In the genomic region with DNA sequence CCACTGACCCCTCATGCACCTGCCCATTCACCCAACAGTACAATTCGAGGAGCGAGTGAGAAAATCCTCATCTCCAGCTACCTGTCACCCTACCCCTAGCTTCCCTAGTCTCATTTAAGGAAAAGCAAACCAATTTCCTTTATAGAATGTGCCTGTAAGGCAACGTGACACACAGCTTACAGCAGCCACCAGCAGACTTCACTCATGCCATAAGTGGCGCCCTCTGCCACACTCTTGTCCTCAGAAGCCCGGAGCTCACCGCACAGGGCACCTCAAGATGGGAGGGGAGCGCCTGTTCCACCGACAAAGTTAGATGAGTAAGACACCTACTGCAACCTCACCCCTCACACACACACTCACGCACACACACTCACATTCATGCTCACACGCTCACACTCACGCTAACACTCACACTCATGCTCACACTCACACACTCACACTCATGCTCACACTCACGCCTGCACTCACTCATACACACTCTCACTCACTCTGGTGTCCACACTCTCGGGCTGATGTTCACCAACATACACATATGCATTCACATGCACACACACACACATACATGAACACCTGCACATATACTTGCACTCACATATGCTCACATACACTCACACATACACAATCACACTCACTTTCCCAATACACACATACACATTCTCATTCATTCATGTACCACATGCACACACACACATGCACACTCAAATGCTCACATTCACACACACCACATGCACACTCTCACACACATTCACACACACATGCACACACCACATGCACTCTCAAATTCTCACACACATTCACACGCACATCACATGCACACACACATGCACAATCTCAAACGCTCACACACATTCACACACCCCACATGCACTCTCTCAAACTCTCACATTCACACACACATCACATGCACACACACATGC, we compare ENCODE assay signal across 23 cellular contexts.
DNase-seq lines count a peak whose midpoint lies in the region; ATAC-seq, FAIRE-seq and TF ChIP-seq lines count a peak whose summit lies in the region.
"Had no signal": no experiment of that assay in that cellular context is flagged by ENCODE, and none has a peak within 500 bp of the region (broad histone marks: within the 10 kb centered on the region; RNA-seq: fewer than 3 reads in every experiment).

No MANE protein-coding gene starts in this region.

- H2BK5ac ChIP-seq in mesenchymal stem cell (ENCODE audit: low read depth, low read length, poor library complexity, severe bottlenecking), result no peak overlapping the region

- peak overlapping the region; percentile 24 to 49 for H3K4ac ChIP-seq in mesenchymal stem cell (ENCODE audit: low read depth in 1 of 2, low read length in 2 of 2)

- H3K9ac ChIP-seq in DND-41 (ENCODE audit: low read depth, low read length) (no peak overlapping the region), mesenchymal stem cell (ENCODE audit: low read length) (no peak overlapping the region)
- H3K9ac ChIP-seq: BLaER1 treated with 17β-estradiol and CSF1 and Interleukin-3, amounts not matched to agents 10 nM and 100 nM had no signal

- peak overlapping the region in 1 of 2 experiments; percentile 76 for H3K14ac ChIP-seq in mesenchymal stem cell (ENCODE audit: low read length in 2 of 2)

- H4K91ac ChIP-seq in mesenchymal stem cell (ENCODE audit: low read length), result peak overlapping the region; percentile 23

- H3K4me2 ChIP-seq in DND-41 (ENCODE audit: insufficient read depth, low read length) (no peak overlapping the region), mesenchymal stem cell (ENCODE audit: low read length, poor library complexity, severe bottlenecking) (no peak overlapping the region)
- H3K4me2 ChIP-seq: A549 had no signal

- no peaks in the 10 kb centered on the region for H3K79me2 ChIP-seq in DND-41 (ENCODE audit: insufficient read depth, low read length)

- H3K27me3 ChIP-seq in DND-41 (ENCODE audit: insufficient read depth, low read length, poor library complexity), result no peaks in the 10 kb centered on the region
- H3K27me3 ChIP-seq in mesenchymal stem cell (ENCODE audit: control insufficient read depth in 1 of 2, insufficient read depth in 1 of 2, low read length in 2 of 2), result no peaks in the 10 kb centered on the region
- no peaks in the 10 kb centered on the region for H3K27me3 ChIP-seq in MG63

- peak; percentile 91 for FAIRE-seq in HTR-8/SVneo (lab: Jason Lieb, UNC)
- FAIRE-seq: A549, D721Med, G401.6, GM12891, GM18507 had no signal

- 95% methylated on average over 15 of the region's 15 CpGs for WGBS in mesenchymal stem cell

- H2AK5ac ChIP-seq in mesenchymal stem cell (ENCODE audit: low read length, severe bottlenecking), result no peak overlapping the region

- no peak overlapping the region for H3K4me3 ChIP-seq in DND-41 (ENCODE audit: low read depth in 1 of 2, low read length in 2 of 2)
- no peak overlapping the region for H3K4me3 ChIP-seq in mesenchymal stem cell (ENCODE audit: insufficient read depth in 1 of 2, low read depth in 1 of 2, low read length in 2 of 2)
- no peak overlapping the region for H3K4me3 ChIP-seq in MG63
- H3K4me3 ChIP-seq: A549 had no signal

- H3K18ac ChIP-seq in mesenchymal stem cell (ENCODE audit: low read depth in 1 of 2, low read length in 2 of 2), result peak overlapping the region; percentile 24 to 34

- H2AFZ ChIP-seq in DND-41 (ENCODE audit: low read depth, low read length), result no peak overlapping the region
- no peak overlapping the region for H2AFZ ChIP-seq in mesenchymal stem cell (ENCODE audit: low read depth, low read length)

- peak; percentile 54; the same call in 2 of the 3 replicates for ATAC-seq in DND-41 (ENCODE audit: insufficient read depth, low read depth)
- no peak for ATAC-seq in HG02642 (IDR thresholded peaks at IDR 0.05; ENCODE audit: poor library complexity, unreplicated experiment)
- ATAC-seq in HG03196 (IDR thresholded peaks at IDR 0.05; ENCODE audit: unreplicated experiment), result no peak
- ATAC-seq: A549, PC-3 had no signal

- no peaks in the 10 kb centered on the region for H3K79me1 ChIP-seq in mesenchymal stem cell (replicated peaks; ENCODE audit: low read length, poor library complexity, severe bottlenecking)

- H3K27ac ChIP-seq in DND-41 (ENCODE audit: low read length), result no peak overlapping the region; the same call in 1 of the 2 replicates
- H3K27ac ChIP-seq in mesenchymal stem cell (ENCODE audit: low read length, poor library complexity, severe bottlenecking), result no peak overlapping the region
- H3K27ac ChIP-seq: A549, HL-60 had no signal

- peak overlapping the region; percentile 47 to 87 for H2BK12ac ChIP-seq in mesenchymal stem cell (ENCODE audit: low read length in 2 of 2)

- H4K20me1 ChIP-seq in DND-41 (ENCODE audit: insufficient read depth, low read length), result no peaks in the 10 kb centered on the region
- H4K20me1 ChIP-seq: BLaER1 treated with 17β-estradiol and CSF1 and Interleukin-3, amounts not matched to agents 10 nM and 100 nM had no signal

- H3K9me3 ChIP-seq in DND-41 (ENCODE audit: insufficient read depth, low read length, severe bottlenecking), result no peaks in the 10 kb centered on the region
- H3K9me3 ChIP-seq in mesenchymal stem cell (ENCODE audit: control insufficient read depth, low read length), result no peaks in the 10 kb centered on the region
- peaks cover 2% of the 10 kb centered on the region; the same call in 1 of the 2 replicates for H3K9me3 ChIP-seq in MG63
- H3K9me3 ChIP-seq: A549 had no signal

- TF ChIP-seq CTCF in DND-41 (IDR thresholded peaks at IDR 0.05; ENCODE audit: borderline replicate concordance, extremely low read depth, low read length, poor library complexity, severe bottlenecking), result peak; percentile 36

- no peak overlapping the region for H3K23ac ChIP-seq in mesenchymal stem cell (ENCODE audit: low read length in 2 of 2)

- DNase-seq in DND-41 (peak; percentile 39), HTR-8/SVneo (ENCODE audit: insufficient read length, low spot score) (no peak), UCSD-AML1 (lab: John Stamatoyannopoulos, UW; ENCODE audit: unreplicated experiment) (peak; percentile 46), mesenchymal stem cell (no peak), MG63 (no peak)
- DNase-seq: CD8-positive, alpha-beta memory T cell; DMS79; KBM-7; NCI-H1105; NCI-H1694 treated with DMSO at 0.1 percent for 48 hours; NCI-H2171; NCI-H446; NCI-H69; PC-3 had no signal

- H2BK15ac ChIP-seq in mesenchymal stem cell (ENCODE audit: low read depth, poor library complexity, severe bottlenecking), result peak overlapping the region; percentile 60

- H3K36me3 ChIP-seq in DND-41 (ENCODE audit: insufficient read depth, low read length) (no peaks in the 10 kb centered on the region), mesenchymal stem cell (ENCODE audit: control insufficient read depth in 1 of 2, insufficient read depth in 2 of 2, low read depth in 1 of 2, low read length in 2 of 2) (no peaks in the 10 kb centered on the region), MG63 (no peaks in the 10 kb centered on the region)

- H2BK120ac ChIP-seq in mesenchymal stem cell (ENCODE audit: low read depth, low read length), result no peak overlapping the region

- H4K8ac ChIP-seq in mesenchymal stem cell (ENCODE audit: low read length), result peak overlapping the region; percentile 4

- H3K4me1 ChIP-seq in DND-41 (ENCODE audit: insufficient read depth, low read length) (peaks cover 23% of the 10 kb centered on the region), mesenchymal stem cell (ENCODE audit: control insufficient read depth, insufficient read depth, low read depth, low read length) (peaks cover 2% of the 10 kb centered on the region)

Comparison
In these comparisons a context has a peak if more than half of its experiments do, and no peak if none do; other contexts are left out.
1. DNase-seq: peak in DND-41 (single experiment) and UCSD-AML1 (single experiment); none in HTR-8/SVneo (single experiment), mesenchymal stem cell (single experiment) and MG63 (single experiment).